ENCODE assay signal across 21 cellular contexts in the genomic region with DNA sequence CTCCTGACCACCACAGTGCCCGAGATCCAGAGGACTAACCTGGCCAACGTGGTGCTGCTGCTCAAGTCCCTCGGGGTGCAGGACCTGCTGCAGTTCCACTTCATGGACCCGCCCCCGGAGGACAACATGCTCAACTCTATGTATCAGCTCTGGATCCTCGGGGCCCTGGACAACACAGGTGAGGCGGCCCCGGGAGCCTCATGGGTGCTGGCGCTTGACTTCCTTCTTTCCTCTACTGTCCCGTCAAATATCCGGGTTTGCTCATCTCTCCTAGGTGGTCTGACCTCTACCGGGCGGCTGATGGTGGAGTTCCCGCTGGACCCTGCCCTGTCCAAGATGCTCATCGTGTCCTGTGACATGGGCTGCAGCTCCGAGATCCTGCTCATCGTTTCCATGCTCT. TPM values are rescaled to one million over a fixed set of nuclear protein-coding genes. Genes with fewer than 3 reads are reported as not detected.
DNase-seq lines count a peak whose midpoint lies in the region; ATAC-seq and FAIRE-seq lines count a peak whose summit lies in the region.
"Had no signal": no experiment of that assay in that cellular context is flagged by ENCODE, and none has a peak within 500 bp of the region (broad histone marks: within the 10 kb centered on the region; RNA-seq: fewer than 3 reads in every experiment).

No MANE protein-coding gene starts in this region.

- no peaks in the 10 kb centered on the region for H3K27me3 Mint-ChIP-seq in activated CD8-positive, alpha-beta memory T cell treated with anti-CD3 and anti-CD28 coated beads, Interleukin-2, amount 10 ng/mL, durations not matched to agents 7 days and 5 days
- H3K27me3 Mint-ChIP-seq: B cell; CD4-positive, CD25-positive, alpha-beta regulatory T cell had no signal

- DNase-seq in activated CD8-positive, alpha-beta memory T cell treated with anti-CD3 and anti-CD28 coated beads, Interleukin-2, amount 50 U/mL, for 48 hours: peak; percentile 26
- no peak for DNase-seq in activated CD8-positive, alpha-beta memory T cell treated with anti-CD3 and anti-CD28 coated beads, Interleukin-2, amount 10 ng/mL, durations not matched to agents 7 days and 5 days
- DNase-seq in HTR-8/SVneo (ENCODE audit: insufficient read length, low spot score): no peak
- DNase-seq in mesenteric fat pad (ENCODE audit: low spot score): peak; percentile 83
- DNase-seq in sciatic nerve (ENCODE audit: low spot score): peak; percentile 51
- DNase-seq in NCI-H526 treated with DMSO at 0.1 percent for 48 hours (lab: John Stamatoyannopoulos, UW): no peak
- DNase-seq in NCI-H128 (lab: John Stamatoyannopoulos, UW; ENCODE audit: unreplicated experiment): no peak
- DNase-seq: Caco-2; CD4-positive, CD25-positive, alpha-beta regulatory T cell; CD8-positive, alpha-beta T cell; DMS153; DND-41; GM23248; H7; HCEC 1CT had no signal

- H3K27ac Mint-ChIP-seq in activated CD8-positive, alpha-beta memory T cell treated with anti-CD3 and anti-CD28 coated beads, Interleukin-2, amount 10 ng/mL, durations not matched to agents 7 days and 5 days: no peak overlapping the region
- H3K27ac Mint-ChIP-seq: B cell; CD4-positive, CD25-positive, alpha-beta regulatory T cell; CD8-positive, alpha-beta T cell had no signal

- H3K36me3 Mint-ChIP-seq in activated CD8-positive, alpha-beta memory T cell treated with anti-CD3 and anti-CD28 coated beads, Interleukin-2, amount 10 ng/mL, durations not matched to agents 7 days and 5 days: peaks cover 63% of the 10 kb centered on the region

- H3K9me3 Mint-ChIP-seq in activated CD8-positive, alpha-beta memory T cell treated with anti-CD3 and anti-CD28 coated beads, Interleukin-2, amount 10 ng/mL, durations not matched to agents 7 days and 5 days (ENCODE audit: low read depth): no peaks in the 10 kb centered on the region
- H3K9me3 Mint-ChIP-seq: CD4-positive, CD25-positive, alpha-beta regulatory T cell; CD8-positive, alpha-beta T cell had no signal

- peak; percentile 48 for FAIRE-seq in HTR-8/SVneo (lab: Jason Lieb, UNC)
- FAIRE-seq: A204.1, G401.6, GM19239, H1 had no signal

- ATAC-seq in activated CD8-positive, alpha-beta memory T cell treated with anti-CD3 and anti-CD28 coated beads, Interleukin-2, amount 10 ng/mL, durations not matched to agents 7 days and 5 days: no peak
- ATAC-seq in sciatic nerve (no peak), HG02623 (IDR thresholded peaks at IDR 0.05; ENCODE audit: unreplicated experiment) (no peak)
- ATAC-seq: CD8-positive, alpha-beta T cell had no signal

- no peak overlapping the region for H3K4me3 Mint-ChIP-seq in activated CD8-positive, alpha-beta memory T cell treated with anti-CD3 and anti-CD28 coated beads, Interleukin-2, amount 10 ng/mL, durations not matched to agents 7 days and 5 days
- H3K4me3 Mint-ChIP-seq: B cell; CD4-positive, CD25-positive, alpha-beta regulatory T cell; CD8-positive, alpha-beta T cell had no signal

- intact Hi-C loops in sciatic nerve (cut with DNase I): no loop called here

- CTCF ChIA-PET in activated CD8-positive, alpha-beta memory T cell treated with anti-CD3 and anti-CD28 coated beads, Interleukin-2, amount 10 ng/mL, durations not matched to agents 7 days and 5 days (lab: Charles Lee): no interaction called here

- H3K4me1 Mint-ChIP-seq in activated CD8-positive, alpha-beta memory T cell treated with anti-CD3 and anti-CD28 coated beads, Interleukin-2, amount 10 ng/mL, durations not matched to agents 7 days and 5 days: no peaks in the 10 kb centered on the region
- H3K4me1 Mint-ChIP-seq: CD4-positive, CD25-positive, alpha-beta regulatory T cell had no signal

RNA-seq across cellular contexts. Expression of gene DHX38, which starts 13.7 kb away (rescaled TPM):
- 10 to 100 TPM; 78.1 to 85.7 TPM for total RNA-seq in activated CD8-positive, alpha-beta memory T cell treated with anti-CD3 and anti-CD28 coated beads, Interleukin-2, amount 10 ng/mL, durations not matched to agents 7 days and 5 days
- 53.4 TPM for total RNA-seq in mesenteric fat pad
- total RNA-seq in sciatic nerve: 68.6 TPM

RNA-seq across cellular contexts. Expression of gene TXNL4B, which starts 14.0 kb away (rescaled TPM):
- total RNA-seq in activated CD8-positive, alpha-beta memory T cell treated with anti-CD3 and anti-CD28 coated beads, Interleukin-2, amount 10 ng/mL, durations not matched to agents 7 days and 5 days: 10 to 100 TPM; 14.0 to 16.4 TPM
- total RNA-seq in mesenteric fat pad: 7.7 TPM
- total RNA-seq in sciatic nerve: 18.8 TPM

RNA-seq across cellular contexts. Expression of gene HPR, which starts 44.3 kb away (rescaled TPM):
- not detected for total RNA-seq in activated CD8-positive, alpha-beta memory T cell treated with anti-CD3 and anti-CD28 coated beads, Interleukin-2, amount 10 ng/mL, durations not matched to agents 7 days and 5 days
- 0.48 TPM for total RNA-seq in mesenteric fat pad
- 3.0 TPM for total RNA-seq in sciatic nerve
- total RNA-seq: B cell; Caco-2; CD4-positive, CD25-positive, alpha-beta regulatory T cell; CD8-positive, alpha-beta T cell; GM23248; H1; H7 had no signal

RNA-seq across cellular contexts. Expression of gene HP, which starts 53.1 kb away (rescaled TPM):
- not detected for total RNA-seq in activated CD8-positive, alpha-beta memory T cell treated with anti-CD3 and anti-CD28 coated beads, Interleukin-2, amount 10 ng/mL, durations not matched to agents 7 days and 5 days
- total RNA-seq in mesenteric fat pad: 63.2 TPM
- 35.4 TPM for total RNA-seq in sciatic nerve
- total RNA-seq: B cell; CD4-positive, CD25-positive, alpha-beta regulatory T cell; CD8-positive, alpha-beta T cell; GM23248; H1 had no signal

Comparison
In these comparisons a context has a peak if more than half of its experiments do, and no peak if none do; other contexts are left out.
1. DNase-seq: peak in activated CD8-positive, alpha-beta memory T cell treated with anti-CD3 and anti-CD28 coated beads, Interleukin-2, amount 50 U/mL, for 48 hours (single experiment), mesenteric fat pad (single experiment) and sciatic nerve (single experiment); none in activated CD8-positive, alpha-beta memory T cell treated with anti-CD3 and anti-CD28 coated beads, Interleukin-2, amount 10 ng/mL, durations not matched to agents 7 days and 5 days (single experiment), HTR-8/SVneo (single experiment), NCI-H526 treated with DMSO at 0.1 percent for 48 hours (single experiment) and NCI-H128 (single experiment).